Comparison of ENCODE assay signal across 8 cellular contexts in the genomic region with DNA sequence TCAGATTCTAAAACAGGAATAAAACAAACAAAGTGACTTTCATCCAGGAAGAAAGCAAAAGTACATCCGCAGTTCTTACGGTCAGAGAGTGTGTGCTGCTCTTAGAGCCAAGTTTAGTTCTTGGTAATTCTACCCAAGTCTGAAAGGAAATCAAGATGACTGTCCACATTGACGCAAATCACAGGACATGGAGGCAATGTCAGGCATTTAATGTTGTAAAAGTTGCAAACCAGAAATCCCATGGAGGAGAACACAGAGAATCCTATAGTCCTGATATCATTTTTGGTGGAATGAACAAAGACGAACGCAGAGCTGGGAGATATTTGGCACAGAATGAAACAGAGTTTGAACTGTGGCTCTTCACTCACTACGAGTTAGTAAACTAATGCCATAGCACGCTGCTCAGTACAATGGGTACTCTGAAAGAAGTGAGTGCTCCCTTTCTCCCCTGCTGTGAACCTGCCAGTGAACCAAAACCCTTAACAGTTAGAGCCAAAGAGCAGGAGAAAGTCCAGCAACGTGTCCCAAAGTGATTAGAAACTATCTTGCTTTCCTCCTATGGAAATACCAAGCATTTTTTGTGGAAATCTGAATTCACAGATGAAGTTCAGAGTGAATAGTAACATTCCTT.
A peak's percentile ranks its signal among the peaks of the same experiment; 100 is the strongest.
DNase-seq lines count a peak whose midpoint lies in the region; ATAC-seq and TF ChIP-seq lines count a peak whose summit lies in the region.

No MANE protein-coding gene starts in this region.

- no peaks in the 10 kb centered on the region for H3K9me3 ChIP-seq in psoas muscle

- ATAC-seq in psoas muscle, result peak; percentile 49 to 82 (median 78)
- ATAC-seq in GM18502 (IDR thresholded peaks at IDR 0.05; ENCODE audit: poor library complexity, unreplicated experiment), result no peak
- ATAC-seq in left lobe of liver, result no peak

- H3K36me3 Mint-ChIP-seq in Calu3 (ENCODE audit: insufficient read depth, unreplicated experiment), result no peaks in the 10 kb centered on the region

- in situ Hi-C loops in SK-MEL-5 (cut with HindIII; ENCODE audit: low pct_unique_long_range_greater_than_20kb, low sequenced_read_pairs), result no loop called here

- H3K9me3 Mint-ChIP-seq in Calu3 (ENCODE audit: low read depth, unreplicated experiment), result no peaks in the 10 kb centered on the region

- H3K27ac Mint-ChIP-seq in Calu3 (ENCODE audit: unreplicated experiment), result peak overlapping the region; percentile 58

- 6 to 17% (median 11%) methylated on average over 8 of the region's 8 CpGs for whole genome bisulfite sequencing in psoas muscle, 3 donors

- no peaks in the 10 kb centered on the region for H3K27me3 ChIP-seq in psoas muscle (ENCODE audit: insufficient read depth in 3 of 3, low read length in 2 of 3)

- intact Hi-C loops in Calu3 (cut with micrococcal nuclease; ENCODE audit: unreplicated experiment) (loop anchor here (10.0 kb wide), 1 partner anchor 232 kb away; no protein-coding TSS in a partner anchor), psoas muscle (cut with DNase I) (no loop called here)

- TF ChIP-seq CTCF in Calu3 (IDR thresholded peaks at IDR 0.05; ENCODE audit: unreplicated experiment) (no peak), psoas muscle (IDR thresholded peaks at IDR 0.05) (no peak)

- no peak for DNase-seq in Calu3
- DNase-seq in SK-MEL-5 (ENCODE audit: low read depth, low spot score), result peak; percentile 72
- peak; percentile 55 for DNase-seq in globus pallidus (ENCODE audit: low spot score)
- DNase-seq in psoas muscle, result no peak
- no peak for DNase-seq in NCI-H2171 treated with DMSO at 0.1 percent for 48 hours (lab: John Stamatoyannopoulos, UW)
- no peak for DNase-seq in activated CD4-positive, alpha-beta T cell treated with anti-CD3 and anti-CD28 coated beads for 4 hours
- DNase-seq in left lobe of liver (ENCODE audit: low spot score), result no peak

- no peak overlapping the region for H3K4me3 ChIP-seq in psoas muscle

- no peaks in the 10 kb centered on the region for H3K36me3 ChIP-seq in psoas muscle (ENCODE audit: insufficient read depth in 1 of 2, low read depth in 1 of 2)

- no TSS peak for BruUV-seq in Calu3 (replicated peaks; lab: Mats Ljungman, UMichigan)

- H3K4me1 Mint-ChIP-seq in Calu3 (ENCODE audit: low read depth, unreplicated experiment), result peaks cover 45% of the 10 kb centered on the region

- H3K4me3 Mint-ChIP-seq in Calu3 (ENCODE audit: low read depth, unreplicated experiment), result no peak overlapping the region

- CTCF ChIA-PET in Calu3 (lab: Charles Lee), result no interaction called here

- H3K27me3 Mint-ChIP-seq in Calu3 (ENCODE audit: unreplicated experiment), result no peaks in the 10 kb centered on the region

- H3K27ac ChIP-seq in psoas muscle, result peak overlapping the region; percentile 61

- peaks cover 6% of the 10 kb centered on the region for H3K4me1 ChIP-seq in psoas muscle

Comparison
In these comparisons a context has a peak if more than half of its experiments do, and no peak if none do; other contexts are left out.
1. DNase-seq: peak in SK-MEL-5 (single experiment) and globus pallidus (single experiment); none in Calu3 (single experiment), psoas muscle (0 of 2), NCI-H2171 treated with DMSO at 0.1 percent for 48 hours (single experiment), activated CD4-positive, alpha-beta T cell treated with anti-CD3 and anti-CD28 coated beads for 4 hours (0 of 2) and left lobe of liver (single experiment).
2. ATAC-seq: peak in psoas muscle (4 of 4); none in GM18502 (single experiment) and left lobe of liver (single experiment).